In the genomic region with DNA sequence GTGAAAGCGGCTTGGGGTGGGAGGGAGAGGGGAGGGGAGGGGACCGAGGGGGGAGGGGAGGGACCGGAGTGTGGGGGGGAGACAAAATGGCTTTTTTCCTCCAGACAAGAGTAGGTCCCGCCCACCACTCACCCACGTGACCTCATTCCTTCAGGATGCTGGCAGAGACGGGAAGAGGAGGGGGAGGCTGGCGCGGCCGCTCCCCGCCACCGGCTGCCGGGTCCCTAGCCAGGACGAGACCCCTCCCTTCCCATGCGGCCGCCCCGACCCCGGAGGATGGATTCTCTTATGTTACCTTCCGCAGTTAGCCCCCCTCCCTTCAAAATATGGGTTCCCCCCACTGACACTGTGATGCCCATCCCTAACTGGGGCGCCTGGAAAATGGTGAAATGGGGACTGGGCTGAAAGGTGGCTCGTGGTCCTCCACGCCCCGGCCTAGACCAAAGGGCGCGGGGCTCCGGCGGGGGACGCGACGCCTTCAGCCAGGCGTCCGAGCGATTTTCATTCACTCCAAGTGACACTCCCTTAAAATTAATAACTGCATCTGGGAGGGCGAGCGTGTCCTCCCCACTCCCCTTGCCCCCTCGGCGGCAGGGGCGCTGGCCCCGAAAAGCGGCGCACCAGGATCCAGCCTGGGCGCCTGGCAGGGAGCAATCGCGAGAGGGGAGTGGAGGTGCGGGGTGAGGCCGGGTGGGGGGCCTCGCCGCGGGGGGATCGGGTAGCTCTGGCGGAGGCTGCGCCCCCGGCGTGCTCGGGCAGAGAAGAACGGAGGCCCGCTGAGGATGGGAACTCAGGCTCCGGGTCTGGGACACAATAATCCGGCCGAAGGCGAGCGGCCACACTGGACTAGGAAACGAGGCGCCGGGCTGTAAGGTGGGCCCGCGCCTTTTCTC, we compare ENCODE assay signal across 1 cellular context.
A peak's percentile ranks its signal among the peaks of the same experiment; 100 is the strongest.
TF ChIP-seq lines count a peak whose summit lies in the region.

PCGF2 (minus strand) TSS at position 8 of the 893 bp plus-strand sequence. CDS start 7,934 bp downstream, outside the sequence.

TF ChIP-seq in K562, 482 proteins besides CTCF, POLR2A, EP300 and RAD21 (continued from another document and continues in another):
- no peak for TF ChIP-seq PRMT5 (CRISPR knock-in tag; IDR thresholded peaks at IDR 0.05)
- TF ChIP-seq ZNF431 (CRISPR knock-in tag; IDR thresholded peaks at IDR 0.05): no peak
- no peak for TF ChIP-seq ERF (CRISPR knock-in tag; IDR thresholded peaks at IDR 0.05)
- TF ChIP-seq HNRNPL (IDR thresholded peaks at IDR 0.05; ENCODE audit: low read depth, low read length): no peak
- no peak for TF ChIP-seq MGA (IDR thresholded peaks at IDR 0.05)
- TF ChIP-seq, protein P1, sequence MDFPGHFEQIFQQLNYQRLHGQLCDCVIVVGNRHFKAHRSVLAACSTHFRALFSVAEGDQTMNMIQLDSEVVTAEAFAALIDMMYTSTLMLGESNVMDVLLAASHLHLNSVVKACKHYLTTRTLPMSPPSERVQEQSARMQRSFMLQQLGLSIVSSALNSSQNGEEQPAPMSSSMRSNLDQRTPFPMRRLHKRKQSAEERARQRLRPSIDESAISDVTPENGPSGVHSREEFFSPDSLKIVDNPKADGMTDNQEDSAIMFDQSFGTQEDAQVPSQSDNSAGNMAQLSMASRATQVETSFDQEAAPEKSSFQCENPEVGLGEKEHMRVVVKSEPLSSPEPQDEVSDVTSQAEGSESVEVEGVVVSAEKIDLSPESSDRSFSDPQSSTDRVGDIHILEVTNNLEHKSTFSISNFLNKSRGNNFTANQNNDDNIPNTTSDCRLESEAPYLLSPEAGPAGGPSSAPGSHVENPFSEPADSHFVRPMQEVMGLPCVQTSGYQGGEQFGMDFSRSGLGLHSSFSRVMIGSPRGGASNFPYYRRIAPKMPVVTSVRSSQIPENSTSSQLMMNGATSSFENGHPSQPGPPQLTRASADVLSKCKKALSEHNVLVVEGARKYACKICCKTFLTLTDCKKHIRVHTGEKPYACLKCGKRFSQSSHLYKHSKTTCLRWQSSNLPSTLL (IDR thresholded peaks at IDR 0.05): no peak
- TF ChIP-seq ZBED1 (IDR thresholded peaks at IDR 0.05): no peak
- TF ChIP-seq RB1 (IDR thresholded peaks at IDR 0.05; ENCODE audit: low read depth): no peak
- no peak for TF ChIP-seq CHD1 (IDR thresholded peaks at IDR 0.05; ENCODE audit: low read length)
- TF ChIP-seq, protein P2, sequence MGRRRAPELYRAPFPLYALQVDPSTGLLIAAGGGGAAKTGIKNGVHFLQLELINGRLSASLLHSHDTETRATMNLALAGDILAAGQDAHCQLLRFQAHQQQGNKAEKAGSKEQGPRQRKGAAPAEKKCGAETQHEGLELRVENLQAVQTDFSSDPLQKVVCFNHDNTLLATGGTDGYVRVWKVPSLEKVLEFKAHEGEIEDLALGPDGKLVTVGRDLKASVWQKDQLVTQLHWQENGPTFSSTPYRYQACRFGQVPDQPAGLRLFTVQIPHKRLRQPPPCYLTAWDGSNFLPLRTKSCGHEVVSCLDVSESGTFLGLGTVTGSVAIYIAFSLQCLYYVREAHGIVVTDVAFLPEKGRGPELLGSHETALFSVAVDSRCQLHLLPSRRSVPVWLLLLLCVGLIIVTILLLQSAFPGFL (CRISPR knock-in tag; IDR thresholded peaks at IDR 0.05): no peak
- TF ChIP-seq PHF21A (IDR thresholded peaks at IDR 0.05; ENCODE audit: borderline replicate concordance, low read depth): no peak
- no peak for TF ChIP-seq CEBPZ (IDR thresholded peaks at IDR 0.05; ENCODE audit: borderline replicate concordance, low read depth, low read length)
- TF ChIP-seq ZKSCAN1 (IDR thresholded peaks at IDR 0.05; ENCODE audit: low read depth, low read length): no peak
- no peak for TF ChIP-seq ZNF512 (tag; IDR thresholded peaks at IDR 0.05)
- TF ChIP-seq, protein P3, sequence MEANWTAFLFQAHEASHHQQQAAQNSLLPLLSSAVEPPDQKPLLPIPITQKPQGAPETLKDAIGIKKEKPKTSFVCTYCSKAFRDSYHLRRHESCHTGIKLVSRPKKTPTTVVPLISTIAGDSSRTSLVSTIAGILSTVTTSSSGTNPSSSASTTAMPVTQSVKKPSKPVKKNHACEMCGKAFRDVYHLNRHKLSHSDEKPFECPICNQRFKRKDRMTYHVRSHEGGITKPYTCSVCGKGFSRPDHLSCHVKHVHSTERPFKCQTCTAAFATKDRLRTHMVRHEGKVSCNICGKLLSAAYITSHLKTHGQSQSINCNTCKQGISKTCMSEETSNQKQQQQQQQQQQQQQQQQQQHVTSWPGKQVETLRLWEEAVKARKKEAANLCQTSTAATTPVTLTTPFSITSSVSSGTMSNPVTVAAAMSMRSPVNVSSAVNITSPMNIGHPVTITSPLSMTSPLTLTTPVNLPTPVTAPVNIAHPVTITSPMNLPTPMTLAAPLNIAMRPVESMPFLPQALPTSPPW (CRISPR knock-in tag; IDR thresholded peaks at IDR 0.05): peak; percentile 88
- TF ChIP-seq MITF (IDR thresholded peaks at IDR 0.05): 0 out of 2 replicates have a peak, but pooled peaks have one; percentile 7
- no peak for TF ChIP-seq TARDBP (IDR thresholded peaks at IDR 0.05)
